11 cellular contexts compared by ENCODE assay signal in genomic region chr17:61218438-61218837, GRCh38.
DNase-seq lines count a peak whose midpoint lies in the region; ATAC-seq and TF ChIP-seq lines count a peak whose summit lies in the region.
"Had no signal": no experiment of that assay in that cellular context is flagged by ENCODE, and none has a peak within 500 bp of the region (broad histone marks: within the 10 kb centered on the region; RNA-seq: fewer than 3 reads in every experiment).

No MANE protein-coding gene starts in this region.

- no peak overlapping the region for H3K9ac ChIP-seq in GM23248

- H3K27me3 ChIP-seq in AG04450 (ENCODE audit: control insufficient read depth, insufficient read depth, low read length) (no peaks in the 10 kb centered on the region), GM23248 (replicated peaks; ENCODE audit: insufficient read depth) (no peaks in the 10 kb centered on the region)
- H3K27me3 ChIP-seq: adrenal gland had no signal

- 48 to 57% methylated on average over 1 of the region's 1 CpG for WGBS in GM23248 (ENCODE audit: low coverage in 1 of 2, low lambda C conversion rate in 2 of 2, missing lambda C conversion rate in 2 of 2), 2 experiments

- H4K20me1 ChIP-seq in GM23248 (ENCODE audit: insufficient read depth): no peaks in the 10 kb centered on the region

- POLR2A ChIA-PET in AG04450 (lab: Yijun Ruan, JAX): interaction anchor here (0.6 to 3.0 kb wide), 7 partner anchors 10 to 181 kb away, joined by 3 to 24 read pairs (median 7); partner anchors contain the start of gene TBX2

- DNase-seq in AG04450 (ENCODE audit: low read depth, low spot score): peak; percentile 30
- DNase-seq in GM23248: peak; percentile 77
- DNase-seq in kidney tubule cell (ENCODE audit: low spot score): peak; percentile 42
- no peak for DNase-seq in posterior cingulate gyrus
- DNase-seq: adrenal gland, NCI-H1092 treated with DMSO at 0.1 percent for 48 hours, right cardiac atrium had no signal

- H3K9me3 ChIP-seq in AG04450 (ENCODE audit: control insufficient read depth, insufficient read depth, low read length) (no peaks in the 10 kb centered on the region), GM23248 (ENCODE audit: low read depth) (no peaks in the 10 kb centered on the region)
- H3K9me3 ChIP-seq: adrenal gland had no signal

- H3K9me2 ChIP-seq in GM23248 (ENCODE audit: insufficient read depth): no peaks in the 10 kb centered on the region

- intact Hi-C loops in posterior cingulate gyrus (cut with DNase I): no loop called here

- no peak overlapping the region for H2AFZ ChIP-seq in GM23248

- H3K4me3 ChIP-seq in AG04450 (ENCODE audit: low read depth, low read length) (no peak overlapping the region), GM23248 (no peak overlapping the region)
- H3K4me3 ChIP-seq: adrenal gland had no signal

- H3F3A ChIP-seq in GM23248 (ENCODE audit: insufficient read depth): peaks cover 22% of the 10 kb centered on the region

- no peaks in the 10 kb centered on the region for H3K9me3 Mint-ChIP-seq in T-helper 1 cell treated with Interleukin-12 subunit alpha and Interleukin-12 subunit beta and Interleukin-4 antibody, amounts not matched to agents 30 μg/mL and 1 μg/mL, for 36 hours

- peaks cover 53% of the 10 kb centered on the region for H3K4me1 Mint-ChIP-seq in T-helper 1 cell treated with Interleukin-12 subunit alpha and Interleukin-12 subunit beta and Interleukin-4 antibody, amounts not matched to agents 30 μg/mL and 1 μg/mL, for 36 hours (ENCODE audit: low read depth)

- no peaks in the 10 kb centered on the region for H3K27me3 Mint-ChIP-seq in T-helper 1 cell treated with Interleukin-12 subunit alpha and Interleukin-12 subunit beta and Interleukin-4 antibody, amounts not matched to agents 30 μg/mL and 1 μg/mL, for 36 hours (ENCODE audit: low read depth)

- TF ChIP-seq CTCF in AG04450 (IDR thresholded peaks at IDR 0.05; ENCODE audit: low read depth, low read length): no peak

- H3K27ac Mint-ChIP-seq in T-helper 1 cell treated with Interleukin-12 subunit alpha and Interleukin-12 subunit beta and Interleukin-4 antibody, amounts not matched to agents 30 μg/mL and 1 μg/mL, for 36 hours: peak overlapping the region; percentile 26

- CTCF ChIA-PET in AG04450 (lab: Charles Lee): interaction anchor here (1.8 kb wide), 1 partner anchor 171 kb away, joined by 6 read pairs; no protein-coding TSS in a partner anchor

- H3K36me3 ChIP-seq in GM23248 (ENCODE audit: low read depth): no peaks in the 10 kb centered on the region
- H3K36me3 ChIP-seq: adrenal gland had no signal

- peak overlapping the region; percentile 58 for H3K4me2 ChIP-seq in GM23248 (ENCODE audit: unreplicated experiment)

- H3K4me1 ChIP-seq in GM23248 (ENCODE audit: insufficient read depth): peaks cover 27% of the 10 kb centered on the region

- in situ Hi-C loops in GM23248 (cut with MboI): no loop called here

- H3K4me3 Mint-ChIP-seq in T-helper 1 cell treated with Interleukin-12 subunit alpha and Interleukin-12 subunit beta and Interleukin-4 antibody, amounts not matched to agents 30 μg/mL and 1 μg/mL, for 36 hours: peak overlapping the region; percentile 35

- H3K27ac ChIP-seq in AG04450 (ENCODE audit: low read depth, low read length) (peak overlapping the region; percentile 34), GM23248 (peak overlapping the region; percentile 23)

- peaks cover 4% of the 10 kb centered on the region for H3K36me3 Mint-ChIP-seq in T-helper 1 cell treated with Interleukin-12 subunit alpha and Interleukin-12 subunit beta and Interleukin-4 antibody, amounts not matched to agents 30 μg/mL and 1 μg/mL, for 36 hours (ENCODE audit: low read depth)

- ATAC-seq in GM21526 (IDR thresholded peaks at IDR 0.05; ENCODE audit: low FRiP score, unreplicated experiment) (no peak), GM18858 (IDR thresholded peaks at IDR 0.05; ENCODE audit: unreplicated experiment) (no peak), HG02588 (IDR thresholded peaks at IDR 0.05; ENCODE audit: unreplicated experiment) (no peak)

- H3K79me2 ChIP-seq in GM23248 (ENCODE audit: insufficient read depth): no peaks in the 10 kb centered on the region

Comparison
In these comparisons a context has a peak if more than half of its experiments do, and no peak if none do; other contexts are left out.
1. DNase-seq: peak in AG04450 (single experiment), GM23248 (single experiment) and kidney tubule cell (single experiment); none in posterior cingulate gyrus (0 of 10).